22 cellular contexts compared by ENCODE assay signal in genomic region chr1:29470087-29470787, GRCh38.
DNase-seq lines count a peak whose midpoint lies in the region; TF ChIP-seq lines count a peak whose summit lies in the region.
"Had no signal": no experiment of that assay in that cellular context is flagged by ENCODE, and none has a peak within 500 bp of the region (broad histone marks: within the 10 kb centered on the region; RNA-seq: fewer than 3 reads in every experiment).

No MANE protein-coding gene starts in this region.

- H3K27me3 ChIP-seq in WERI-Rb-1 (ENCODE audit: insufficient read depth, low read depth, severe bottlenecking) (no peaks in the 10 kb centered on the region), sigmoid colon (peaks cover 0 to 19% (median 0%) of the 10 kb centered on the region in 3 donors), esophagus squamous epithelium (peaks cover 0 to 43% (median 0%) of the 10 kb centered on the region in 4 donors)
- H3K27me3 ChIP-seq: neural progenitor cell, Peyer's patch had no signal

- H3K9me3 ChIP-seq in WERI-Rb-1 (ENCODE audit: severe bottlenecking): peaks cover 2% of the 10 kb centered on the region
- peaks cover 0 to 8% (median 2%) of the 10 kb centered on the region in 4 donors for H3K9me3 ChIP-seq in sigmoid colon
- H3K9me3 ChIP-seq in esophagus squamous epithelium: peaks cover 0 to 5% (median 0%) of the 10 kb centered on the region in 3 donors
- H3K9me3 ChIP-seq: A549, HAP-1, lower lobe of right lung, Peyer's patch had no signal

- no peak for TF ChIP-seq POLR2A in sigmoid colon (IDR thresholded peaks at IDR 0.05)
- no peak for TF ChIP-seq POLR2A in esophagus squamous epithelium (IDR thresholded peaks at IDR 0.05)

- TF ChIP-seq EP300 in sigmoid colon (IDR thresholded peaks at IDR 0.05): no peak

- no peak for TF ChIP-seq CTCF in WERI-Rb-1 (IDR thresholded peaks at IDR 0.05; ENCODE audit: low read depth, low read length)
- no peak for TF ChIP-seq CTCF in sigmoid colon (IDR thresholded peaks at IDR 0.05)
- TF ChIP-seq CTCF in esophagus squamous epithelium (IDR thresholded peaks at IDR 0.05): no peak

- intact Hi-C loops in sigmoid colon (cut with DNase I) (no loop called here), esophagus squamous epithelium (cut with DNase I) (no loop called here)

- WGBS in sigmoid colon, 2 donors: 63 to 72% methylated on average over 9 of the region's 9 CpGs
- WGBS in esophagus squamous epithelium, 2 donors: 50 to 51% methylated on average over 6 of the region's 9 CpGs

- H3K4me1 ChIP-seq in sigmoid colon (no peaks in the 10 kb centered on the region), esophagus squamous epithelium (no peaks in the 10 kb centered on the region)
- H3K4me1 ChIP-seq: A549, breast epithelium, HAP-1, lower lobe of right lung, Peyer's patch, SJCRH30 had no signal

- H3K36me3 ChIP-seq in WERI-Rb-1: no peaks in the 10 kb centered on the region
- H3K36me3 ChIP-seq in sigmoid colon: no peaks in the 10 kb centered on the region
- no peaks in the 10 kb centered on the region for H3K36me3 ChIP-seq in esophagus squamous epithelium
- H3K36me3 ChIP-seq: breast epithelium, HAP-1, lower lobe of right lung, neural progenitor cell, Peyer's patch, SJCRH30 had no signal

- DNase-seq in NCI-H2196 (lab: John Stamatoyannopoulos, UW; ENCODE audit: unreplicated experiment): peak; percentile 53
- DNase-seq in NCI-H2196 treated with DMSO at 0.1 percent for 48 hours (lab: John Stamatoyannopoulos, UW; ENCODE audit: unreplicated experiment): no peak
- peak; percentile 84 for DNase-seq in NCI-H1694 (lab: John Stamatoyannopoulos, UW)
- DNase-seq in WERI-Rb-1: peak; percentile 90
- peak; percentile 40 for DNase-seq in sigmoid colon
- no peak for DNase-seq in esophagus squamous epithelium (lab: John Stamatoyannopoulos, UW)
- DNase-seq in LoVo (ENCODE audit: low spot score): no peak
- DNase-seq in activated CD4-positive, CD25-positive, alpha-beta regulatory T cell (lab: John Stamatoyannopoulos, UW): no peak
- DNase-seq: activated CD4-positive, alpha-beta T cell treated with anti-CD3 and anti-CD28 coated beads for 48 hours; activated naive CD4-positive, alpha-beta T cell treated with anti-CD3 and anti-CD28 coated beads, Interleukin-2, amount 50 U/mL, for 16 hours; activated T-cell treated with anti-CD3 and anti-CD28 coated beads, Interleukin-2, amount 50 U/mL, for 72 hours; cortex of kidney; kidney; lower lobe of right lung; NCI-H187 treated with DMSO at 0.1 percent for 48 hours; Peyer's patch; SJCRH30 had no signal

- H3K27ac ChIP-seq in WERI-Rb-1 (peak overlapping the region; percentile 85), sigmoid colon (no peak overlapping the region), esophagus squamous epithelium (no peak overlapping the region)
- H3K27ac ChIP-seq: A549, breast epithelium, KMS-11, lower lobe of right lung, neural progenitor cell, Peyer's patch, SJCRH30 had no signal

- H3K4me3 ChIP-seq in WERI-Rb-1 (ENCODE audit: low read depth, low read length) (no peak overlapping the region), sigmoid colon (no peak overlapping the region), esophagus squamous epithelium (no peak overlapping the region)
- H3K4me3 ChIP-seq: A549, breast epithelium, HAP-1, lower lobe of right lung, neural progenitor cell, Peyer's patch, SJCRH30 had no signal

Comparison
In these comparisons a context has a peak if more than half of its experiments do, and no peak if none do; other contexts are left out.
1. DNase-seq: peak in NCI-H2196 (single experiment), NCI-H1694 (single experiment), WERI-Rb-1 (single experiment) and sigmoid colon (single experiment); none in NCI-H2196 treated with DMSO at 0.1 percent for 48 hours (single experiment), esophagus squamous epithelium (single experiment), LoVo (single experiment) and activated CD4-positive, CD25-positive, alpha-beta regulatory T cell (0 of 4).